Comparison of ENCODE assay signal across 14 cellular contexts in genomic region chr1:14128096-14128495, GRCh38.
A peak's percentile ranks its signal among the peaks of the same experiment; 100 is the strongest.
DNase-seq lines count a peak whose midpoint lies in the region; FAIRE-seq and TF ChIP-seq lines count a peak whose summit lies in the region.
"Had no signal": no experiment of that assay in that cellular context is flagged by ENCODE, and none has a peak within 500 bp of the region (broad histone marks: within the 10 kb centered on the region; RNA-seq: fewer than 3 reads in every experiment).

No MANE protein-coding gene starts in this region.

- no peak overlapping the region for H3K9ac ChIP-seq in H1 (replicated peaks in 1 of 4; ENCODE audit: extremely low read depth in 1 of 4, low read depth in 3 of 4, low read length in 3 of 4)

- no peak overlapping the region for H2AK5ac ChIP-seq in H1 (ENCODE audit: low read depth, low read length)

- no peak overlapping the region for H3K27ac ChIP-seq in H1 (ENCODE audit: low read depth, low read length)
- H3K27ac ChIP-seq: RWPE1 had no signal

- 100% methylated on average over 1 of the region's 1 CpG; no CpG with 5 or more reads in 1 of the 2 experiments for WGBS in H1 (ENCODE audit: extremely low coverage in 1 of 2, insufficient coverage in 1 of 2, insufficient read length in 1 of 2, insufficient replicate concordance in 2 of 2, low coverage in 1 of 2, low lambda C conversion rate in 2 of 2, missing lambda C conversion rate in 1 of 2), 2 experiments

- H3K18ac ChIP-seq in H1 (ENCODE audit: extremely low read depth, low read length): no peak overlapping the region

- no peaks in the 10 kb centered on the region for H3K36me3 ChIP-seq in H1 (ENCODE audit: control insufficient read depth in 2 of 4, insufficient read depth in 4 of 4, low read length in 3 of 4)

- no peak overlapping the region for H2AFZ ChIP-seq in H1 (ENCODE audit: low read length)

- TF ChIP-seq RAD21 in H1 (IDR thresholded peaks at IDR 0.05 in 1 of 2, conservative IDR thresholded peaks at IDR 0.05 in 1 of 2; ENCODE audit: low read depth in 2 of 2, low read length in 2 of 2): no peak

- 0 out of 2 replicates have a peak overlapping the region, but pooled peaks have one; percentile 40 for H2BK15ac ChIP-seq in H1 (ENCODE audit: low read length)

- H2BK120ac ChIP-seq in H1 (replicated peaks; ENCODE audit: low read depth, low read length): no peak overlapping the region

- H3K56ac ChIP-seq in H1 (replicated peaks; ENCODE audit: insufficient read length, low read depth, low read length): no peak overlapping the region

- no peak overlapping the region for H3K23ac ChIP-seq in H1 (ENCODE audit: insufficient read length)

- no peak overlapping the region for H3K4me2 ChIP-seq in H1 (ENCODE audit: insufficient read depth in 1 of 2, low read depth in 2 of 2, low read length in 2 of 2)

- H3K4me3 ChIP-seq in H1 (ENCODE audit: extremely low read depth in 1 of 4, insufficient read depth in 2 of 4, low read depth in 3 of 4, low read length in 4 of 4): no peak overlapping the region

- H4K8ac ChIP-seq in H1 (ENCODE audit: extremely low read depth, insufficient read depth, low read length): no peak overlapping the region

- H3K79me2 ChIP-seq in H1 (ENCODE audit: control insufficient read depth in 1 of 2, insufficient read depth in 2 of 2, low read length in 2 of 2): no peaks in the 10 kb centered on the region

- no peak for FAIRE-seq in H1 (lab: Jason Lieb, UNC)

- peak overlapping the region; percentile 90 for H3K27ac Mint-ChIP-seq in nephron progenitor cell
- H3K27ac Mint-ChIP-seq: CD8-positive, alpha-beta memory T cell had no signal

- TF ChIP-seq CTCF in H1 (IDR thresholded peaks at IDR 0.05; ENCODE audit: control extremely low read depth in 1 of 3, insufficient read depth in 1 of 3, low read depth in 1 of 3, low read length in 3 of 3): no peak
- TF ChIP-seq CTCF in nephron progenitor cell (IDR thresholded peaks at IDR 0.05): no peak

- H3K36me3 Mint-ChIP-seq in nephron progenitor cell (ENCODE audit: low read depth): no peaks in the 10 kb centered on the region
- H3K36me3 Mint-ChIP-seq: CD8-positive, alpha-beta memory T cell had no signal

- H3K27me3 ChIP-seq in H1 (replicated peaks in 1 of 4; ENCODE audit: control insufficient read depth in 3 of 4, extremely low read depth in 1 of 4, insufficient read depth in 3 of 4, low read length in 3 of 4): no peaks in the 10 kb centered on the region

- no peaks in the 10 kb centered on the region for H3K4me1 ChIP-seq in H1 (replicated peaks in 1 of 4; ENCODE audit: control insufficient read depth in 3 of 4, insufficient read depth in 4 of 4, low read length in 3 of 4)

- H4K5ac ChIP-seq in H1 (ENCODE audit: insufficient read length, low read depth, low read length): no peak overlapping the region

- no peak for TF ChIP-seq EP300 in H1 (IDR thresholded peaks at IDR 0.05; ENCODE audit: borderline replicate concordance in 1 of 2, low read depth in 2 of 2, low read length in 2 of 2)

- no peak overlapping the region for H3K4me3 Mint-ChIP-seq in nephron progenitor cell
- H3K4me3 Mint-ChIP-seq: CD8-positive, alpha-beta memory T cell had no signal

- no peaks in the 10 kb centered on the region for H3K9me3 ChIP-seq in H1 (ENCODE audit: insufficient read depth in 2 of 2, low read depth in 1 of 2, low read length in 1 of 2)

- H3K27me3 Mint-ChIP-seq in nephron progenitor cell (ENCODE audit: low read depth, poor library complexity): peaks cover 2% of the 10 kb centered on the region

- no peaks in the 10 kb centered on the region for H4K20me1 ChIP-seq in H1 (replicated peaks in 1 of 2; ENCODE audit: control insufficient read depth in 1 of 2, insufficient read depth in 2 of 2, low read length in 2 of 2)

- peaks cover 4% of the 10 kb centered on the region for H3K9me3 Mint-ChIP-seq in nephron progenitor cell

- no peak overlapping the region for H2BK20ac ChIP-seq in H1 (ENCODE audit: low read length)

- H4K91ac ChIP-seq in H1 (replicated peaks; ENCODE audit: insufficient read length, low read length): no peak overlapping the region

- H2BK5ac ChIP-seq in H1 (ENCODE audit: low read depth, low read length): no peak overlapping the region

- peaks cover 14% of the 10 kb centered on the region for H3K4me1 Mint-ChIP-seq in nephron progenitor cell
- H3K4me1 Mint-ChIP-seq: CD8-positive, alpha-beta memory T cell had no signal

- H2BK12ac ChIP-seq in H1 (ENCODE audit: low read depth, low read length): no peak overlapping the region

- H3K23me2 ChIP-seq in H1 (ENCODE audit: low read depth, low read length): no peaks in the 10 kb centered on the region

- DNase-seq in DMS79 treated with DMSO at 0.1 percent for 48 hours (lab: John Stamatoyannopoulos, UW) (peak; percentile 32), M059J (ENCODE audit: low read depth) (peak; percentile 48), H1 (ENCODE audit: low read depth in 1 of 2, low spot score in 2 of 2) (no peak), nephron progenitor cell (no peak), occipital lobe (lab: John Stamatoyannopoulos, UW) (no peak), SHP77 (lab: John Stamatoyannopoulos, UW) (no peak)
- DNase-seq in activated T-cell treated with anti-CD3 and anti-CD28 coated beads, Interleukin-2, amount 50 U/mL, for 48 hours: no peak
- DNase-seq: CD8-positive, alpha-beta memory T cell; DMS 273 treated with DMSO at 0.1 percent for 48 hours; EL; HCEC 1CT; IMR-90; NCI-H1694 had no signal

- CTCF ChIA-PET in H1 (lab: Charles Lee; ENCODE audit: partially characterized antibody): interaction anchor here (1.3 kb wide), 1 partner anchor 11 kb away, joined by 3 read pairs; no protein-coding TSS in a partner anchor

- no peak overlapping the region for H3K14ac ChIP-seq in H1 (ENCODE audit: insufficient read length)

- no peak for TF ChIP-seq POLR2A in H1 (IDR thresholded peaks at IDR 0.05; ENCODE audit: control extremely low read depth in 1 of 2, low read depth in 2 of 2, low read length in 2 of 2)

- H3K79me1 ChIP-seq in H1 (ENCODE audit: low read depth, low read length): no peaks in the 10 kb centered on the region

- POLR2A ChIA-PET in H1 (lab: Charles Lee; ENCODE audit: partially characterized antibody): no interaction called here

- H3K4ac ChIP-seq in H1 (replicated peaks; ENCODE audit: insufficient read length, low read depth, low read length): no peak overlapping the region

TF ChIP-seq in H1, 55 proteins besides CTCF, POLR2A, EP300 and RAD21 (continues in another document):
- no peak for TF ChIP-seq RXRA (IDR thresholded peaks at IDR 0.05; ENCODE audit: insufficient read depth, low read depth, low read length)
- TF ChIP-seq SAP30 (IDR thresholded peaks at IDR 0.05; ENCODE audit: insufficient read depth, insufficient replicate concordance, low read length): no peak
- TF ChIP-seq KDM1A (IDR thresholded peaks at IDR 0.05; ENCODE audit: borderline replicate concordance, low read length): no peak
- no peak for TF ChIP-seq ASH2L (IDR thresholded peaks at IDR 0.05; ENCODE audit: low read length)
- TF ChIP-seq YY1 (IDR thresholded peaks at IDR 0.05; ENCODE audit: low read depth, low read length): no peak
- TF ChIP-seq SRF (IDR thresholded peaks at IDR 0.05; ENCODE audit: low read depth, low read length): no peak
- no peak for TF ChIP-seq JUND (IDR thresholded peaks at IDR 0.05; ENCODE audit: low read length)
- TF ChIP-seq NRF1 (IDR thresholded peaks at IDR 0.05; ENCODE audit: low read depth, low read length): no peak
- TF ChIP-seq BACH1 (IDR thresholded peaks at IDR 0.05; ENCODE audit: low read length): no peak
- TF ChIP-seq KDM4A (IDR thresholded peaks at IDR 0.05; ENCODE audit: low read depth, low read length, severe bottlenecking): no peak

Comparison
In these comparisons a context has a peak if more than half of its experiments do, and no peak if none do; other contexts are left out.
1. DNase-seq: peak in DMS79 treated with DMSO at 0.1 percent for 48 hours (single experiment) and M059J (single experiment); none in H1 (0 of 2), nephron progenitor cell (single experiment), activated T-cell treated with anti-CD3 and anti-CD28 coated beads, Interleukin-2, amount 50 U/mL, for 48 hours (0 of 2), occipital lobe (single experiment) and SHP77 (0 of 2).